20 cellular contexts compared by ENCODE assay signal in the genomic region with DNA sequence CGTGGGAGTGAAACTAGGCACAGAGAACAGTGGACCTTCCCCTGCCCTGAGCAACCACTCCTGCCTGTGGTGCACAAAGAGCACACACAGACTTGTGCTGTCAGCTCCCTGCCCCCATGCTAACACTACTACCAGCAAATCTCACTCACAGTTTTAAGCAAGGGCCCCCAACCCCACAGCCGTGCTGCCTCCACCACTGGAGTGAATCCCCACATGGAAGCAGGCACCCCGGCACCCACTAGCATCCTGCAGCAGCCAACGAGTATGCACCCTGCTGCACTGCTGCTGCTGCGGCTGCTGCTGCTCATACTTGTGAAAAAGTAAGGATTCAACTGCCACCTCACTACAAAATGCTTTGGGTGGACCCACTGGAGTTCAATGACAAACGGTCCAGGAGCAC.
"Had no signal": no experiment of that assay in that cellular context is flagged by ENCODE, and none has a peak within 500 bp of the region (broad histone marks: within the 10 kb centered on the region; RNA-seq: fewer than 3 reads in every experiment).

No MANE protein-coding gene starts in this region.

- ATAC-seq: naive thymus-derived CD8-positive, alpha-beta T cell; stimulated activated memory B cell treated with anti-CD40 and anti-IgM and Interleukin-4, amounts not matched to agents 10 μg/mL and 1 μg/mL and 100 μg/mL, for 72 hours; stimulated activated naive CD8-positive, alpha-beta T cell treated with anti-CD3 and anti-CD28 coated beads, Interleukin-15, amount 100 ng/mL, for 72 hours had no signal

- H3K9ac ChIP-seq: parathyroid adenoma had no signal

- H3K27me3 ChIP-seq: neutrophil, right atrium auricular region, sigmoid colon, spleen, tibial nerve, vagina had no signal

- DNase-seq: hippocampal formation; left ventricle myocardium inferior; naive thymus-derived CD8-positive, alpha-beta T cell; occipital lobe; sigmoid colon; small intestine; stimulated activated CD4-positive, alpha-beta T cell treated with anti-CD3 and anti-CD28 coated beads, Interleukin-2, amount 100 ng/mL, for 48 hours; stimulated activated CD4-positive, alpha-beta T cell treated with anti-CD3 and anti-CD28 coated beads, Interleukin-4, amount 100 ng/mL, for 4 hours; stimulated activated CD8-positive, alpha-beta memory T cell treated with anti-CD3 and anti-CD28 coated beads, Interleukin-4, amount 100 ng/mL, for 48 hours; stimulated activated naive CD4-positive, alpha-beta T cell treated with Interleukin-2 at 50 U/mL for 16 hours; stimulated activated naive CD8-positive, alpha-beta T cell treated with anti-CD3 and anti-CD28 coated beads, Interleukin-15, amount 100 ng/mL, for 72 hours; substantia nigra had no signal

- H3K4me1 ChIP-seq: left ventricle myocardium inferior, parathyroid adenoma, right atrium auricular region, sigmoid colon, spleen, tibial nerve, vagina had no signal

- H3K27ac ChIP-seq: left ventricle myocardium inferior, neutrophil, parathyroid adenoma, right atrium auricular region, sigmoid colon, spleen, tibial nerve, vagina had no signal

- H3K36me3 ChIP-seq: left ventricle myocardium inferior, neutrophil, right atrium auricular region, sigmoid colon, spleen, tibial nerve, vagina had no signal

- H3K9me3 ChIP-seq: neutrophil, right atrium auricular region, sigmoid colon, vagina had no signal

- H3K4me3 ChIP-seq: left ventricle myocardium inferior, right atrium auricular region, sigmoid colon, spleen, tibial nerve, vagina had no signal

- FAIRE-seq: keratinocyte, small intestine had no signal

- H3K79me2 ChIP-seq: parathyroid adenoma had no signal

- H2AFZ ChIP-seq: parathyroid adenoma had no signal
